In genomic region chrX:24306430-24306829, GRCh38 we compare ENCODE assay signal across 24 cellular contexts. TPM values are rescaled to one million over a fixed set of nuclear protein-coding genes. Genes with fewer than 3 reads are reported as not detected.
DNase-seq lines count a peak whose midpoint lies in the region; ATAC-seq and TF ChIP-seq lines count a peak whose summit lies in the region.
"Had no signal": no experiment of that assay in that cellular context is flagged by ENCODE, and none has a peak within 500 bp of the region (broad histone marks: within the 10 kb centered on the region; RNA-seq: fewer than 3 reads in every experiment).

No MANE protein-coding gene starts in this region.

- no peak for TF ChIP-seq POLR2A in testis (IDR thresholded peaks at IDR 0.05)

- H3K27me3 Mint-ChIP-seq in chondrocyte (ENCODE audit: low read depth): no peaks in the 10 kb centered on the region
- H3K27me3 Mint-ChIP-seq in neural crest cell (ENCODE audit: low read depth): no peaks in the 10 kb centered on the region
- peaks cover 1 to 2% of the 10 kb centered on the region in 2 donors for H3K27me3 Mint-ChIP-seq in CD4-positive, alpha-beta memory T cell
- H3K27me3 Mint-ChIP-seq: activated CD4-positive, alpha-beta T cell treated with anti-CD3 and anti-CD28 coated beads, Interleukin-2, amount 10 ng/mL, durations not matched to agents 24 days and 14 days had no signal

- no peak for ATAC-seq in left lobe of liver
- ATAC-seq: Panc1; stimulated activated effector memory CD8-positive, alpha-beta T cell treated with anti-CD3 and anti-CD28 coated beads, Interleukin-12 subunit alpha, Interleukin-12 subunit beta, amount 100 ng/mL, for 72 hours had no signal

- H3K4me3 Mint-ChIP-seq in chondrocyte (ENCODE audit: unreplicated experiment): no peak overlapping the region
- no peak overlapping the region for H3K4me3 Mint-ChIP-seq in neural crest cell
- no peak overlapping the region for H3K4me3 Mint-ChIP-seq in CD4-positive, alpha-beta memory T cell
- H3K4me3 Mint-ChIP-seq: activated CD4-positive, alpha-beta T cell treated with anti-CD3 and anti-CD28 coated beads, Interleukin-2, amount 10 ng/mL, durations not matched to agents 24 days and 14 days; stimulated activated effector memory CD8-positive, alpha-beta T cell treated with anti-CD3 and anti-CD28 coated beads, Interleukin-12 subunit alpha, Interleukin-12 subunit beta, amount 100 ng/mL, for 72 hours had no signal

- H3K4me1 ChIP-seq in testis: no peaks in the 10 kb centered on the region
- no peaks in the 10 kb centered on the region for H3K4me1 ChIP-seq in CD4-positive, alpha-beta memory T cell (ENCODE audit: insufficient read depth, low read length)
- H3K4me1 ChIP-seq: adrenal gland, tibial artery had no signal

- no peaks in the 10 kb centered on the region for H3K36me3 ChIP-seq in testis (ENCODE audit: low read depth, missing control alignments)
- H3K36me3 ChIP-seq in CD4-positive, alpha-beta memory T cell (ENCODE audit: insufficient read depth, low read length): no peaks in the 10 kb centered on the region
- H3K36me3 ChIP-seq: adrenal gland, heart left ventricle, MG63, tibial artery had no signal

- TF ChIP-seq CTCF in chondrocyte (IDR thresholded peaks at IDR 0.05) (peak; percentile 17), neural crest cell (conservative IDR thresholded peaks at IDR 0.05) (no peak), testis (IDR thresholded peaks at IDR 0.05) (no peak)

- H3K36me3 Mint-ChIP-seq in chondrocyte (ENCODE audit: low read depth) (no peaks in the 10 kb centered on the region), neural crest cell (ENCODE audit: low read depth) (no peaks in the 10 kb centered on the region)
- H3K36me3 Mint-ChIP-seq in CD4-positive, alpha-beta memory T cell: no peaks in the 10 kb centered on the region
- H3K36me3 Mint-ChIP-seq: stimulated activated effector memory CD8-positive, alpha-beta T cell treated with anti-CD3 and anti-CD28 coated beads, Interleukin-12 subunit alpha, Interleukin-12 subunit beta, amount 100 ng/mL, for 72 hours had no signal

- H3K27me3 ChIP-seq in testis: no peaks in the 10 kb centered on the region
- no peaks in the 10 kb centered on the region for H3K27me3 ChIP-seq in CD4-positive, alpha-beta memory T cell (ENCODE audit: insufficient read depth, low read length)
- H3K27me3 ChIP-seq: MG63, tibial artery had no signal

- peak; percentile 35 for DNase-seq in DMS 273 (lab: John Stamatoyannopoulos, UW; ENCODE audit: unreplicated experiment)
- no peak for DNase-seq in DMS 273 treated with DMSO at 0.1 percent for 48 hours (lab: John Stamatoyannopoulos, UW)
- peak; percentile 47 to 71 for DNase-seq in NCI-H524 (lab: John Stamatoyannopoulos, UW)
- DNase-seq in chondrocyte (ENCODE audit: low spot score): no peak
- peak; percentile 9 for DNase-seq in neural crest cell (ENCODE audit: low read depth, low spot score)
- no peak for DNase-seq in testis
- no peak for DNase-seq in CD4-positive, alpha-beta memory T cell
- no peak for DNase-seq in left lobe of liver (ENCODE audit: low spot score)
- DNase-seq: activated CD4-positive, alpha-beta T cell treated with anti-CD3 and anti-CD28 coated beads, Interleukin-2, amount 10 ng/mL, durations not matched to agents 24 days and 14 days; activated CD8-positive, alpha-beta memory T cell treated with anti-CD3 and anti-CD28 coated beads, Interleukin-2, amount 50 U/mL, for 4 hours; activated effector memory CD4-positive, alpha-beta T cell treated with anti-CD3 and anti-CD28 coated beads, Interleukin-2, amount 50 U/mL, for 16 hours; adrenal gland; C1 segment of cervical spinal cord; DMS153; MG63; NCI-H187 treated with DMSO at 0.1 percent for 48 hours; NCI-H446; tibial artery had no signal

- H3K9me3 ChIP-seq in testis: no peaks in the 10 kb centered on the region
- no peaks in the 10 kb centered on the region for H3K9me3 ChIP-seq in CD4-positive, alpha-beta memory T cell (ENCODE audit: control insufficient read depth in 1 of 2, low read length in 2 of 2)
- H3K9me3 ChIP-seq: adrenal gland, heart left ventricle, MG63, tibial artery had no signal

- H3K9me3 Mint-ChIP-seq in chondrocyte (ENCODE audit: low read depth) (no peaks in the 10 kb centered on the region), neural crest cell (no peaks in the 10 kb centered on the region)
- H3K9me3 Mint-ChIP-seq in CD4-positive, alpha-beta memory T cell: no peaks in the 10 kb centered on the region
- H3K9me3 Mint-ChIP-seq: activated CD4-positive, alpha-beta T cell treated with anti-CD3 and anti-CD28 coated beads, Interleukin-2, amount 10 ng/mL, durations not matched to agents 24 days and 14 days; stimulated activated effector memory CD8-positive, alpha-beta T cell treated with anti-CD3 and anti-CD28 coated beads, Interleukin-12 subunit alpha, Interleukin-12 subunit beta, amount 100 ng/mL, for 72 hours had no signal

- WGBS in testis, 2 donors: 40 to 60% methylated on average over 3 to 6 of the region's 6 CpGs

- POLR2A ChIA-PET in CD4-positive, alpha-beta memory T cell (lab: Charles Lee; ENCODE audit: partially characterized antibody): no interaction called here

- H3K27ac Mint-ChIP-seq in chondrocyte (ENCODE audit: unreplicated experiment) (no peak overlapping the region), neural crest cell (ENCODE audit: unreplicated experiment) (no peak overlapping the region)
- H3K27ac Mint-ChIP-seq in CD4-positive, alpha-beta memory T cell: no peak overlapping the region
- H3K27ac Mint-ChIP-seq: activated CD4-positive, alpha-beta T cell treated with anti-CD3 and anti-CD28 coated beads, Interleukin-2, amount 10 ng/mL, durations not matched to agents 24 days and 14 days; stimulated activated effector memory CD8-positive, alpha-beta T cell treated with anti-CD3 and anti-CD28 coated beads, Interleukin-12 subunit alpha, Interleukin-12 subunit beta, amount 100 ng/mL, for 72 hours had no signal

- H3K4me1 Mint-ChIP-seq in chondrocyte (ENCODE audit: low read depth) (no peaks in the 10 kb centered on the region), neural crest cell (peaks cover 15% of the 10 kb centered on the region)
- H3K4me1 Mint-ChIP-seq in CD4-positive, alpha-beta memory T cell: no peaks in the 10 kb centered on the region
- H3K4me1 Mint-ChIP-seq: stimulated activated effector memory CD8-positive, alpha-beta T cell treated with anti-CD3 and anti-CD28 coated beads, Interleukin-12 subunit alpha, Interleukin-12 subunit beta, amount 100 ng/mL, for 72 hours had no signal

- no peak overlapping the region for H3K27ac ChIP-seq in testis
- H3K27ac ChIP-seq in CD4-positive, alpha-beta memory T cell (ENCODE audit: low read depth, low read length): no peak overlapping the region
- H3K27ac ChIP-seq: 22Rv1, adrenal gland, tibial artery had no signal

- CTCF ChIA-PET in CD4-positive, alpha-beta memory T cell (lab: Charles Lee; ENCODE audit: partially characterized antibody): no interaction called here

- intact Hi-C loops in testis (cut with DNase I; ENCODE audit: low total_unique reads): no loop called here
- intact Hi-C loops in CD4-positive, alpha-beta memory T cell (cut with micrococcal nuclease): no loop called here

- no peak overlapping the region for H3K4me3 ChIP-seq in testis
- H3K4me3 ChIP-seq in CD4-positive, alpha-beta memory T cell (ENCODE audit: low read length in 2 of 2): no peak overlapping the region
- H3K4me3 ChIP-seq: adrenal gland, heart left ventricle, MG63, tibial artery had no signal

RNA-seq across cellular contexts. Expression of gene SUPT20HL2, which starts 7.4 kb away (rescaled TPM):
- total RNA-seq in chondrocyte: not detected in 3 replicates
- total RNA-seq in neural crest cell: not detected in 2 replicates
- 10 to 100 TPM; 17.0 to 17.1 TPM for total RNA-seq in testis
- 2.0 TPM for polyA plus RNA-seq in testis (ENCODE audit: insufficient read depth, low read depth, low replicate concordance)
- total RNA-seq in CD4-positive, alpha-beta memory T cell: not detected
- not detected for polyA plus RNA-seq in CD4-positive, alpha-beta memory T cell
- total RNA-seq in left lobe of liver: not detected
- total RNA-seq: adrenal gland, cardiac septum, fibroblast of lung had no signal
- polyA plus RNA-seq: adrenal gland, fibroblast of lung, heart left ventricle had no signal

RNA-seq across cellular contexts. Expression of gene SUPT20HL1, which starts 54.0 kb away (rescaled TPM):
- total RNA-seq in chondrocyte: not detected in 3 replicates
- not detected in 2 replicates for total RNA-seq in neural crest cell
- total RNA-seq in testis: 1 to 10 TPM; 1.5 to 3.1 TPM
- 0.99 TPM for polyA plus RNA-seq in testis (ENCODE audit: insufficient read depth, low read depth, low replicate concordance)
- not detected for total RNA-seq in CD4-positive, alpha-beta memory T cell
- not detected for polyA plus RNA-seq in CD4-positive, alpha-beta memory T cell
- total RNA-seq in left lobe of liver: not detected
- total RNA-seq: activated CD4-positive, alpha-beta T cell treated with anti-CD3 and anti-CD28 coated beads, Interleukin-2, amount 10 ng/mL, durations not matched to agents 24 days and 14 days; cardiac septum; fibroblast of lung; heart left ventricle had no signal
- polyA plus RNA-seq: adrenal gland, fibroblast of lung, heart left ventricle had no signal

Comparison
In these comparisons a context has a peak if more than half of its experiments do, and no peak if none do; other contexts are left out.
1. DNase-seq: peak in DMS 273 (single experiment), NCI-H524 (2 of 2) and neural crest cell (single experiment); none in DMS 273 treated with DMSO at 0.1 percent for 48 hours (single experiment), chondrocyte (single experiment), testis (single experiment), CD4-positive, alpha-beta memory T cell (0 of 5) and left lobe of liver (single experiment).
2. RNA of gene SUPT20HL2, which starts 7.4 kb away (total RNA-seq): 17.0 to 17.1 TPM in testis; not detected in chondrocyte, not detected in neural crest cell, not detected in CD4-positive, alpha-beta memory T cell and not detected in left lobe of liver (single experiment); every median in the first group is over 10 times any median in the second.